27 cellular contexts compared by ENCODE assay signal in the genomic region with DNA sequence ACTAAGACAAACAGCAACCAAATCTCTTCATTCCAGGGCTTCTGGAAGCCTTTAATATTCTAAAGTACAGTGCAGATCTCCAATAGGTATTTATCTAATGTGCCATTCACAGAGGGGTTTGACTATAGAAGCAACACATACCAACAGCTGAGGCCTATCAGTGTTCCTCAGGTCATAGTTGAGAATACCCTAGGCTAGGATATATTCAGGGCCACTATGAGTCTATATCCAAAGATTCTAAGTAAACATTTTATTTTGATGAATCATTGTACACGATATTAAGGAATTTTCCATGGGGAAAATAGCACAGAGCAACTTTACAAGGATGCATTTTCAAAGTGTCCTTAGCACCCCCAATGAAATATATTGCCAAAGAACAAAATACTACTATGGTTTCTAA. TPM values are rescaled to one million over a fixed set of nuclear protein-coding genes. Genes with fewer than 3 reads are reported as not detected.
DNase-seq lines count a peak whose midpoint lies in the region; ATAC-seq and TF ChIP-seq lines count a peak whose summit lies in the region.
"Had no signal": no experiment of that assay in that cellular context is flagged by ENCODE, and none has a peak within 500 bp of the region (broad histone marks: within the 10 kb centered on the region; RNA-seq: fewer than 3 reads in every experiment).

No MANE protein-coding gene starts in this region.

- H3K9ac ChIP-seq in OCI-LY3 (ENCODE audit: low read length): no peak overlapping the region

- peaks cover 26% of the 10 kb centered on the region for H3K4me1 Mint-ChIP-seq in osteocyte (ENCODE audit: unreplicated experiment)
- peaks cover 5 to 13% (median 10%) of the 10 kb centered on the region in 4 donors for H3K4me1 Mint-ChIP-seq in CD4-positive, alpha-beta memory T cell
- H3K4me1 Mint-ChIP-seq: stimulated activated memory B cell treated with anti-CD40 and anti-IgM and Interleukin-4, amounts not matched to agents 10 μg/mL and 1 μg/mL and 100 μg/mL, for 72 hours had no signal

- no peaks in the 10 kb centered on the region for H3K9me3 Mint-ChIP-seq in osteocyte (ENCODE audit: unreplicated experiment)
- H3K9me3 Mint-ChIP-seq in CD4-positive, alpha-beta memory T cell: no peaks in the 10 kb centered on the region
- H3K9me3 Mint-ChIP-seq: activated naive CD8-positive, alpha-beta T cell treated with anti-CD3 and anti-CD28 coated beads, Interleukin-2, amount 10 ng/mL, durations not matched to agents 7 days and 5 days; activated T-helper 2 cell treated with anti-CD3 and anti-CD28 coated beads, Interferon-gamma antibody, Interleukin-2, Interleukin-4, amounts not matched to agents 10 μg/mL and 5 μg/mL and 100 μg/mL, durations not matched to agents 14 hours and 24 hours and 36 hours; stimulated activated memory B cell treated with anti-CD40 and anti-IgM and Interleukin-4, amounts not matched to agents 10 μg/mL and 1 μg/mL and 100 μg/mL, for 72 hours had no signal

- H3K27ac ChIP-seq in OCI-LY3 (ENCODE audit: low read length): no peak overlapping the region
- no peak overlapping the region for H3K27ac ChIP-seq in CD4-positive, alpha-beta memory T cell (ENCODE audit: low read depth, low read length)
- no peak overlapping the region for H3K27ac ChIP-seq in SJCRH30
- H3K27ac ChIP-seq: dorsolateral prefrontal cortex, pancreas, testis had no signal

- no peak for ATAC-seq in GM18520 (IDR thresholded peaks at IDR 0.05; ENCODE audit: unreplicated experiment)
- ATAC-seq: gastrocnemius medialis; pancreas; stimulated activated memory B cell treated with anti-CD40 and anti-IgM and Interleukin-4, amounts not matched to agents 10 μg/mL and 1 μg/mL and 100 μg/mL, for 72 hours; T-helper 17 cell had no signal

- POLR2A ChIA-PET in CD4-positive, alpha-beta memory T cell (lab: Charles Lee; ENCODE audit: partially characterized antibody): no interaction called here

- H4K20me1 ChIP-seq in OCI-LY3 (ENCODE audit: insufficient read depth, low read length): no peaks in the 10 kb centered on the region

- no peak for TF ChIP-seq CTCF in OCI-LY3 (IDR thresholded peaks at IDR 0.05; ENCODE audit: low read depth, low read length)
- TF ChIP-seq CTCF in choroid plexus epithelial cell (conservative IDR thresholded peaks at IDR 0.05; ENCODE audit: low read depth, low read length): no peak
- no peak for TF ChIP-seq CTCF in osteocyte (IDR thresholded peaks at IDR 0.05)

- no peak overlapping the region for H3K4me3 ChIP-seq in OCI-LY3 (ENCODE audit: low read length)
- no peak overlapping the region for H3K4me3 ChIP-seq in choroid plexus epithelial cell (ENCODE audit: low read depth, low read length)
- H3K4me3 ChIP-seq in CD4-positive, alpha-beta memory T cell (ENCODE audit: low read length in 2 of 2): no peak overlapping the region
- H3K4me3 ChIP-seq in SJCRH30: no peak overlapping the region
- H3K4me3 ChIP-seq: dorsolateral prefrontal cortex, gastrocnemius medialis, lung, pancreas, testis had no signal

- H3K4me2 ChIP-seq in OCI-LY3 (ENCODE audit: low read length): peak overlapping the region; percentile 5; the same call in 1 of the 2 replicates

- CTCF ChIA-PET in CD4-positive, alpha-beta memory T cell (lab: Charles Lee; ENCODE audit: partially characterized antibody): no interaction called here

- intact Hi-C loops in CD4-positive, alpha-beta memory T cell (cut with micrococcal nuclease): no loop called here

- H3K4me1 ChIP-seq in OCI-LY3 (ENCODE audit: low read length): peaks cover 7% of the 10 kb centered on the region
- H3K4me1 ChIP-seq in CD4-positive, alpha-beta memory T cell (ENCODE audit: insufficient read depth, low read length): peaks cover 7% of the 10 kb centered on the region
- peaks cover 2% of the 10 kb centered on the region; the same call in 1 of the 2 replicates for H3K4me1 ChIP-seq in SJCRH30
- H3K4me1 ChIP-seq: pancreas had no signal

- DNase-seq in ELR (ENCODE audit: low read depth): peak; percentile 52
- DNase-seq in choroid plexus epithelial cell (ENCODE audit: low read depth): peak; percentile 10
- no peak for DNase-seq in osteocyte (ENCODE audit: extremely low spot score, unreplicated experiment)
- DNase-seq in CD4-positive, alpha-beta memory T cell: no peak
- no peak for DNase-seq in SIG-M5 treated with dmso at 0.1 percent for 504 hours (lab: John Stamatoyannopoulos, UW; ENCODE audit: unreplicated experiment)
- DNase-seq in SJCRH30: no peak
- DNase-seq: activated CD4-positive, alpha-beta T cell treated with anti-CD3 and anti-CD28 coated beads, Interleukin-2, amount 50 U/mL, for 1 hour; activated naive CD8-positive, alpha-beta T cell treated with anti-CD3 and anti-CD28 coated beads, Interleukin-2, amount 10 ng/mL, durations not matched to agents 7 days and 5 days; DMS79 treated with DMSO at 0.1 percent for 48 hours; dorsolateral prefrontal cortex; gastrocnemius medialis; H7; kidney; naive B cell; NCI-H1436; NCI-H2171; NCI-H526 treated with DMSO at 0.1 percent for 48 hours; pancreas; SHP77; stimulated activated CD4-positive, alpha-beta T cell treated with anti-CD3 and anti-CD28 coated beads, Interleukin-1b, Interleukin-23, amount 100 ng/mL, for 48 hours; T-helper 17 cell; testis had no signal

- H3K27ac Mint-ChIP-seq in osteocyte (ENCODE audit: unreplicated experiment): peak overlapping the region; percentile 88
- no peak overlapping the region for H3K27ac Mint-ChIP-seq in CD4-positive, alpha-beta memory T cell
- H3K27ac Mint-ChIP-seq: activated naive CD8-positive, alpha-beta T cell treated with anti-CD3 and anti-CD28 coated beads, Interleukin-2, amount 10 ng/mL, durations not matched to agents 7 days and 5 days; activated T-helper 2 cell treated with anti-CD3 and anti-CD28 coated beads, Interferon-gamma antibody, Interleukin-2, Interleukin-4, amounts not matched to agents 10 μg/mL and 5 μg/mL and 100 μg/mL, durations not matched to agents 14 hours and 24 hours and 36 hours; naive B cell; stimulated activated memory B cell treated with anti-CD40 and anti-IgM and Interleukin-4, amounts not matched to agents 10 μg/mL and 1 μg/mL and 100 μg/mL, for 72 hours; T-helper 17 cell had no signal

- no peaks in the 10 kb centered on the region for H3K36me3 ChIP-seq in OCI-LY3 (replicated peaks; ENCODE audit: low read depth, low read length)
- no peaks in the 10 kb centered on the region for H3K36me3 ChIP-seq in CD4-positive, alpha-beta memory T cell (ENCODE audit: insufficient read depth, low read length)
- no peaks in the 10 kb centered on the region for H3K36me3 ChIP-seq in SJCRH30
- H3K36me3 ChIP-seq: gastrocnemius medialis, pancreas had no signal

- no peaks in the 10 kb centered on the region for H3K36me3 Mint-ChIP-seq in osteocyte (ENCODE audit: unreplicated experiment)
- no peaks in the 10 kb centered on the region for H3K36me3 Mint-ChIP-seq in CD4-positive, alpha-beta memory T cell
- H3K36me3 Mint-ChIP-seq: activated naive CD8-positive, alpha-beta T cell treated with anti-CD3 and anti-CD28 coated beads, Interleukin-2, amount 10 ng/mL, durations not matched to agents 7 days and 5 days; naive B cell; stimulated activated memory B cell treated with anti-CD40 and anti-IgM and Interleukin-4, amounts not matched to agents 10 μg/mL and 1 μg/mL and 100 μg/mL, for 72 hours had no signal

- no peaks in the 10 kb centered on the region for H3K9me3 ChIP-seq in OCI-LY3 (ENCODE audit: insufficient read depth, low read length)
- H3K9me3 ChIP-seq in CD4-positive, alpha-beta memory T cell (ENCODE audit: control insufficient read depth in 1 of 2, low read length in 2 of 2): no peaks in the 10 kb centered on the region
- H3K9me3 ChIP-seq in SJCRH30 (replicated peaks): no peaks in the 10 kb centered on the region
- H3K9me3 ChIP-seq: gastrocnemius medialis, pancreas, testis had no signal

- H3K27me3 ChIP-seq in OCI-LY3 (ENCODE audit: low read depth, low read length): no peaks in the 10 kb centered on the region
- H3K27me3 ChIP-seq in CD4-positive, alpha-beta memory T cell (ENCODE audit: insufficient read depth, low read length): no peaks in the 10 kb centered on the region
- H3K27me3 ChIP-seq in SJCRH30: no peaks in the 10 kb centered on the region
- H3K27me3 ChIP-seq: gastrocnemius medialis, pancreas, testis had no signal

- H3K27me3 Mint-ChIP-seq in osteocyte (ENCODE audit: unreplicated experiment): no peaks in the 10 kb centered on the region
- peaks cover 0 to 1% of the 10 kb centered on the region in 2 donors for H3K27me3 Mint-ChIP-seq in CD4-positive, alpha-beta memory T cell
- H3K27me3 Mint-ChIP-seq: stimulated activated memory B cell treated with anti-CD40 and anti-IgM and Interleukin-4, amounts not matched to agents 10 μg/mL and 1 μg/mL and 100 μg/mL, for 72 hours; T-helper 17 cell had no signal

- no peak overlapping the region for H2AFZ ChIP-seq in OCI-LY3 (ENCODE audit: low read depth, low read length)

- no peak overlapping the region for H3K4me3 Mint-ChIP-seq in osteocyte (ENCODE audit: unreplicated experiment)
- H3K4me3 Mint-ChIP-seq in CD4-positive, alpha-beta memory T cell: no peak overlapping the region
- H3K4me3 Mint-ChIP-seq: activated naive CD8-positive, alpha-beta T cell treated with anti-CD3 and anti-CD28 coated beads, Interleukin-2, amount 10 ng/mL, durations not matched to agents 7 days and 5 days; naive B cell; stimulated activated memory B cell treated with anti-CD40 and anti-IgM and Interleukin-4, amounts not matched to agents 10 μg/mL and 1 μg/mL and 100 μg/mL, for 72 hours; T-helper 17 cell had no signal

- H3K79me2 ChIP-seq in OCI-LY3 (ENCODE audit: low read length): no peaks in the 10 kb centered on the region

RNA-seq across cellular contexts. Expression of a gene that starts 9.7 kb away (rescaled TPM):
- 3.2 and 3.3 TPM in 2 replicates for total RNA-seq in osteocyte
- total RNA-seq in CD4-positive, alpha-beta memory T cell: not detected
- not detected for polyA plus RNA-seq in CD4-positive, alpha-beta memory T cell
- total RNA-seq in SJCRH30 (2014; rRNA removed; shearing (Covaris generic)): not detected in 2 replicates
- total RNA-seq: T-helper 17 cell had no signal

RNA-seq across cellular contexts. Expression of a gene that starts 21.8 kb away (rescaled TPM):
- total RNA-seq in osteocyte: 27.9 and 33.1 TPM in 2 replicates
- under 1 TPM; 0.38 to 0.64 TPM for total RNA-seq in CD4-positive, alpha-beta memory T cell
- under 1 TPM; 0.11 to 0.35 TPM for polyA plus RNA-seq in CD4-positive, alpha-beta memory T cell
- 21.0 and 21.6 TPM in 2 replicates for total RNA-seq in SJCRH30 (2014; rRNA removed; shearing (Covaris generic))

RNA-seq across cellular contexts. Expression of a gene that starts 31.6 kb away (rescaled TPM):
- 213 and 230 TPM in 2 replicates for total RNA-seq in osteocyte
- 10 to 100 TPM; 18.5 to 21.0 TPM for total RNA-seq in CD4-positive, alpha-beta memory T cell
- polyA plus RNA-seq in CD4-positive, alpha-beta memory T cell: 10 to 100 TPM; 19.4 to 29.2 TPM
- 79.1 and 82.5 TPM in 2 replicates for total RNA-seq in SJCRH30 (2014; rRNA removed; shearing (Covaris generic))

RNA-seq across cellular contexts. Expression of a gene that starts 51.4 kb away (rescaled TPM):
- total RNA-seq in osteocyte: 56.4 and 58.6 TPM in 2 replicates
- 10 to 100 TPM; 15.6 to 15.9 TPM for total RNA-seq in CD4-positive, alpha-beta memory T cell
- polyA plus RNA-seq in CD4-positive, alpha-beta memory T cell: 10 to 100 TPM; 12.0 to 30.1 TPM
- 18.8 TPM in 2 replicates for total RNA-seq in SJCRH30 (2014; rRNA removed; shearing (Covaris generic))

Comparison
In these comparisons a context has a peak if more than half of its experiments do, and no peak if none do; other contexts are left out.
1. DNase-seq: peak in ELR (single experiment) and choroid plexus epithelial cell (single experiment); none in osteocyte (single experiment), CD4-positive, alpha-beta memory T cell (0 of 5), SIG-M5 treated with dmso at 0.1 percent for 504 hours (single experiment) and SJCRH30 (0 of 2).
2. RNA of a gene that starts 21.8 kb away (total RNA-seq): 27.9 to 33.1 TPM in osteocyte and 21.0 to 21.6 TPM in SJCRH30; 0.38 to 0.64 TPM in CD4-positive, alpha-beta memory T cell; every median in the first group is over 10 times any median in the second.